In genomic region chr4:184625783-184626596, GRCh38 we compare ENCODE assay signal across 8 cellular contexts. TPM values are rescaled to one million over a fixed set of nuclear protein-coding genes. Genes with fewer than 3 reads are reported as not detected.
DNase-seq lines count a peak whose midpoint lies in the region; ATAC-seq and TF ChIP-seq lines count a peak whose summit lies in the region.
"Not testable (repeated sequence)": the region's sequence is repeated elsewhere in the genome, so short reads cannot be mapped to it uniquely, and the experiment has no call there.

No MANE protein-coding gene starts in this region.

- not testable (repeated sequence) for H2AFZ ChIP-seq in H9 (ENCODE audit: low read length)

- not testable (repeated sequence) for H3K27me3 ChIP-seq in CD4-positive, CD25-positive, alpha-beta regulatory T cell (ENCODE audit: control insufficient read depth, insufficient read depth, low read length); H9 (ENCODE audit: insufficient read depth, low read length); mesendoderm (ENCODE audit: insufficient read depth, low read length, poor library complexity)

- not testable (repeated sequence) for H3K9me3 ChIP-seq in CD4-positive, CD25-positive, alpha-beta regulatory T cell (ENCODE audit: control insufficient read depth in 2 of 2, low read length in 2 of 2); H9 (ENCODE audit: control insufficient read depth, low read depth, low read length)

- peak overlapping the region; percentile 86 for H3K18ac ChIP-seq in H9 (ENCODE audit: insufficient read length, low read depth, low read length)
- not testable (repeated sequence) for H3K18ac ChIP-seq in mesendoderm (ENCODE audit: low read length)

- not testable (repeated sequence) for H2BK5ac ChIP-seq in H9 (ENCODE audit: insufficient read length, low read length); mesendoderm (ENCODE audit: low read length)

- peak overlapping the region in 2 of 3 donors; percentile 65 to 83 for H3K27ac Mint-ChIP-seq in CD4-positive, CD25-positive, alpha-beta regulatory T cell
- peak overlapping the region; percentile 85 to 98 (median 95) for H3K27ac Mint-ChIP-seq in H9
- peak overlapping the region; percentile 10 for H3K27ac Mint-ChIP-seq in T-helper 2 cell treated with Interferon-gamma antibody and Interleukin-4, amounts not matched to agents 5 μg/mL and 100 μg/mL, for 36 hours
- H3K27ac Mint-ChIP-seq in activated T-cell treated with anti-CD3 and anti-CD28 coated beads, Interleukin-2, amount 50 U/mL, for 24 hours, result peak overlapping the region; percentile 84
- peak overlapping the region; percentile 82 for H3K27ac Mint-ChIP-seq in activated naive CD8-positive, alpha-beta T cell
- H3K27ac Mint-ChIP-seq in endothelial cell (ENCODE audit: unreplicated experiment), result not testable (repeated sequence)
- peak overlapping the region; percentile 91 for H3K27ac Mint-ChIP-seq in progenitor cell of endocrine pancreas

- not testable (repeated sequence) for H3K9ac ChIP-seq in H9 (ENCODE audit: extremely low read depth, insufficient read length, low read length); mesendoderm (ENCODE audit: low read length)

- H3K23me2 ChIP-seq in H9 (ENCODE audit: insufficient read length, low read depth, low read length, poor library complexity, severe bottlenecking), result not testable (repeated sequence)

- not testable (repeated sequence) for H4K8ac ChIP-seq in H9 (replicated peaks; ENCODE audit: insufficient read length, low read depth, low read length); mesendoderm (ENCODE audit: low read depth, low read length)

- H3K4me1 Mint-ChIP-seq in CD4-positive, CD25-positive, alpha-beta regulatory T cell, result peaks cover 17 to 35% (median 22%) of the 10 kb centered on the region in 4 donors
- peaks cover 47 to 58% of the 10 kb centered on the region in 2 experiments for H3K4me1 Mint-ChIP-seq in H9
- peaks cover 30% of the 10 kb centered on the region for H3K4me1 Mint-ChIP-seq in T-helper 2 cell treated with Interferon-gamma antibody and Interleukin-4, amounts not matched to agents 5 μg/mL and 100 μg/mL, for 36 hours (ENCODE audit: low read depth)
- H3K4me1 Mint-ChIP-seq in activated T-cell treated with anti-CD3 and anti-CD28 coated beads, Interleukin-2, amount 50 U/mL, for 24 hours (ENCODE audit: low read depth), result peaks cover 44% of the 10 kb centered on the region
- H3K4me1 Mint-ChIP-seq in activated naive CD8-positive, alpha-beta T cell (ENCODE audit: low read depth), result peaks cover 33% of the 10 kb centered on the region
- not testable (repeated sequence) for H3K4me1 Mint-ChIP-seq in endothelial cell (ENCODE audit: unreplicated experiment)
- H3K4me1 Mint-ChIP-seq in progenitor cell of endocrine pancreas (ENCODE audit: low read depth), result peaks cover 15% of the 10 kb centered on the region

- not testable (repeated sequence) for H3K79me2 ChIP-seq in H9 (ENCODE audit: insufficient read depth, low read length); mesendoderm (ENCODE audit: control insufficient read depth, insufficient read depth, low read length)

- peak overlapping the region; percentile 33 for H2AK5ac ChIP-seq in H9 (ENCODE audit: insufficient read length, low read length)
- not testable (repeated sequence) for H2AK5ac ChIP-seq in mesendoderm (ENCODE audit: low read length)

- H3K4me3 ChIP-seq in CD4-positive, CD25-positive, alpha-beta regulatory T cell (ENCODE audit: low read depth, low read length); mesendoderm (ENCODE audit: low read length): not testable (repeated sequence)

- H4K5ac ChIP-seq in H9 (ENCODE audit: insufficient read length, low read depth, low read length); mesendoderm (ENCODE audit: low read length): not testable (repeated sequence)

- peak in 1 of 3 donors; percentile 56 for DNase-seq in CD4-positive, CD25-positive, alpha-beta regulatory T cell
- DNase-seq in H9 (peak; percentile 49), mesendoderm (peak; percentile 84)
- DNase-seq in T-helper 2 cell treated with Interferon-gamma antibody and Interleukin-4, amounts not matched to agents 5 μg/mL and 100 μg/mL, for 36 hours (ENCODE audit: low spot score); activated T-cell treated with anti-CD3 and anti-CD28 coated beads, Interleukin-2, amount 50 U/mL, for 24 hours; endothelial cell (ENCODE audit: low spot score); progenitor cell of endocrine pancreas (ENCODE audit: low spot score, unreplicated experiment): not testable (repeated sequence)

- WGBS in H9 (ENCODE audit: extremely low coverage, insufficient read length, low lambda C conversion rate), result no CpG with 5 or more reads among the region's 11 CpGs
- WGBS in mesendoderm (ENCODE audit: extremely low coverage, insufficient coverage, low lambda C conversion rate), result no CpG with 5 or more reads among the region's 11 CpGs

- not testable (repeated sequence) for H2BK20ac ChIP-seq in H9 (ENCODE audit: low read depth, low read length, poor library complexity, severe bottlenecking)

- H3K27ac ChIP-seq in CD4-positive, CD25-positive, alpha-beta regulatory T cell (ENCODE audit: insufficient read depth, low read length, poor library complexity, severe bottlenecking), result not testable (repeated sequence)
- H3K27ac ChIP-seq in H9 (ENCODE audit: insufficient read length, low read depth, low read length) (peak overlapping the region; percentile 54), mesendoderm (ENCODE audit: low read depth, low read length) (peak overlapping the region; percentile 40)

- ATAC-seq in CD4-positive, CD25-positive, alpha-beta regulatory T cell (ENCODE audit: low read depth in 2 of 2), result not testable (repeated sequence)

- peak overlapping the region in 1 of 4 donors; percentile 33 for H3K4me3 Mint-ChIP-seq in CD4-positive, CD25-positive, alpha-beta regulatory T cell
- H3K4me3 Mint-ChIP-seq in H9 (peak overlapping the region in 1 of 2 experiments; percentile 28; a peak in 2 of 5 replicates), endothelial cell (ENCODE audit: unreplicated experiment) (peak overlapping the region; percentile 3)
- H3K4me3 Mint-ChIP-seq in T-helper 2 cell treated with Interferon-gamma antibody and Interleukin-4, amounts not matched to agents 5 μg/mL and 100 μg/mL, for 36 hours; progenitor cell of endocrine pancreas (ENCODE audit: low read depth): not testable (repeated sequence)
- H3K4me3 Mint-ChIP-seq in activated T-cell treated with anti-CD3 and anti-CD28 coated beads, Interleukin-2, amount 50 U/mL, for 24 hours, result peak overlapping the region; percentile 22
- H3K4me3 Mint-ChIP-seq in activated naive CD8-positive, alpha-beta T cell, result peak overlapping the region; percentile 15

- H2BK120ac ChIP-seq in H9 (ENCODE audit: low read depth, low read length, poor library complexity, severe bottlenecking); mesendoderm (ENCODE audit: low read depth, low read length): not testable (repeated sequence)

- H3K56ac ChIP-seq in H9 (ENCODE audit: insufficient read length, low read depth, low read length); mesendoderm (ENCODE audit: low read length): not testable (repeated sequence)

- peaks cover 53% of the 10 kb centered on the region for H3K36me3 Mint-ChIP-seq in CD4-positive, CD25-positive, alpha-beta regulatory T cell
- H3K36me3 Mint-ChIP-seq in H9 (ENCODE audit: insufficient read depth in 1 of 3, low read depth in 3 of 3) (peaks cover 58 to 73% (median 68%) of the 10 kb centered on the region in 3 experiments), endothelial cell (ENCODE audit: low read depth, unreplicated experiment) (peaks cover 39% of the 10 kb centered on the region), progenitor cell of endocrine pancreas (ENCODE audit: insufficient read depth) (peaks cover 41% of the 10 kb centered on the region)
- H3K36me3 Mint-ChIP-seq in T-helper 2 cell treated with Interferon-gamma antibody and Interleukin-4, amounts not matched to agents 5 μg/mL and 100 μg/mL, for 36 hours (ENCODE audit: low read depth), result peaks cover 66% of the 10 kb centered on the region
- H3K36me3 Mint-ChIP-seq in activated T-cell treated with anti-CD3 and anti-CD28 coated beads, Interleukin-2, amount 50 U/mL, for 24 hours (ENCODE audit: low read depth), result peaks cover 72% of the 10 kb centered on the region
- H3K36me3 Mint-ChIP-seq in activated naive CD8-positive, alpha-beta T cell, result peaks cover 24% of the 10 kb centered on the region

- peak overlapping the region; percentile 61 for H4K91ac ChIP-seq in H9 (ENCODE audit: insufficient read length, low read depth, low read length)

- H3K4ac ChIP-seq in H9 (ENCODE audit: low read depth, low read length); mesendoderm (ENCODE audit: low read depth, low read length): not testable (repeated sequence)

- H3K23ac ChIP-seq in H9 (ENCODE audit: insufficient read length, low read depth, low read length); mesendoderm (ENCODE audit: low read length): not testable (repeated sequence)

- H3K9me3 Mint-ChIP-seq in CD4-positive, CD25-positive, alpha-beta regulatory T cell; H9; T-helper 2 cell treated with Interferon-gamma antibody and Interleukin-4, amounts not matched to agents 5 μg/mL and 100 μg/mL, for 36 hours; activated T-cell treated with anti-CD3 and anti-CD28 coated beads, Interleukin-2, amount 50 U/mL, for 24 hours; activated naive CD8-positive, alpha-beta T cell (ENCODE audit: low read depth); endothelial cell (ENCODE audit: unreplicated experiment): not testable (repeated sequence)
- peaks cover 12% of the 10 kb centered on the region for H3K9me3 Mint-ChIP-seq in progenitor cell of endocrine pancreas (ENCODE audit: low read depth)

- H2BK15ac ChIP-seq in H9 (ENCODE audit: low read depth, low read length); mesendoderm (replicated peaks; ENCODE audit: low read depth): not testable (repeated sequence)

- H2BK12ac ChIP-seq in H9 (ENCODE audit: insufficient read length, low read depth, low read length), result not testable (repeated sequence)

- H3K4me2 ChIP-seq in H9 (ENCODE audit: insufficient read depth, insufficient read length, low read length); mesendoderm (ENCODE audit: low read length): not testable (repeated sequence)

- not testable (repeated sequence) for H3T11ph ChIP-seq in H9 (ENCODE audit: low read length)

- TF ChIP-seq CTCF in H9 (conservative IDR thresholded peaks at IDR 0.05); endothelial cell (IDR thresholded peaks at IDR 0.05; ENCODE audit: unreplicated experiment); progenitor cell of endocrine pancreas (IDR thresholded peaks at IDR 0.05; ENCODE audit: unreplicated experiment): not testable (repeated sequence)

- H4K20me1 ChIP-seq in H9 (ENCODE audit: control insufficient read depth, insufficient read depth, insufficient read length), result not testable (repeated sequence)

- H3K27me3 Mint-ChIP-seq in CD4-positive, CD25-positive, alpha-beta regulatory T cell; H9 (ENCODE audit: low read depth); T-helper 2 cell treated with Interferon-gamma antibody and Interleukin-4, amounts not matched to agents 5 μg/mL and 100 μg/mL, for 36 hours (ENCODE audit: low read depth); activated T-cell treated with anti-CD3 and anti-CD28 coated beads, Interleukin-2, amount 50 U/mL, for 24 hours; activated naive CD8-positive, alpha-beta T cell; endothelial cell (ENCODE audit: unreplicated experiment); progenitor cell of endocrine pancreas: not testable (repeated sequence)

- H3K14ac ChIP-seq in H9 (ENCODE audit: insufficient read depth, low read length), result not testable (repeated sequence)

- H3K36me3 ChIP-seq in CD4-positive, CD25-positive, alpha-beta regulatory T cell (ENCODE audit: control insufficient read depth, insufficient read depth, low read length), result peaks cover 47% of the 10 kb centered on the region
- H3K36me3 ChIP-seq in mesendoderm (ENCODE audit: control insufficient read depth, insufficient read depth, low read length), result not testable (repeated sequence)

- not testable (repeated sequence) for H3K79me1 ChIP-seq in H9 (ENCODE audit: insufficient read depth, low read depth, low read length, poor library complexity, severe bottlenecking); mesendoderm (ENCODE audit: low read length)

- not testable (repeated sequence) for H3K4me1 ChIP-seq in CD4-positive, CD25-positive, alpha-beta regulatory T cell (ENCODE audit: control insufficient read depth, insufficient read depth, low read length, poor library complexity, severe bottlenecking); H9 (ENCODE audit: insufficient read depth, low read length); mesendoderm (ENCODE audit: control insufficient read depth, low read depth, low read length)

RNA-seq across cellular contexts. Expression of gene CASP3, which starts 23.3 kb away (rescaled TPM):
- 26.1 TPM for total RNA-seq in CD4-positive, CD25-positive, alpha-beta regulatory T cell
- polyA plus RNA-seq in CD4-positive, CD25-positive, alpha-beta regulatory T cell, result 10 to 100 TPM; 11.5 to 19.3 (median 13.0) TPM
- total RNA-seq in H9 (2021) (107 and 110 TPM in 2 replicates), endothelial cell (ENCODE audit: unreplicated experiment) (53.2 TPM), progenitor cell of endocrine pancreas (29.6 and 33.9 TPM in 2 replicates)
- polyA plus RNA-seq in mesendoderm (2013, experiment 1 of 2), result 130 TPM
- polyA plus RNA-seq in mesendoderm (2013, experiment 2 of 2), result 135 TPM

RNA-seq across cellular contexts. Expression of gene PRIMPOL, which starts 23.5 kb away (rescaled TPM):
- 10.1 TPM for total RNA-seq in CD4-positive, CD25-positive, alpha-beta regulatory T cell
- polyA plus RNA-seq in CD4-positive, CD25-positive, alpha-beta regulatory T cell, result 10 to 100 TPM; 11.4 to 20.1 (median 17.0) TPM
- total RNA-seq in H9 (2021), result 4.9 and 6.3 TPM in 2 replicates
- 12.3 TPM for total RNA-seq in endothelial cell (ENCODE audit: unreplicated experiment)
- 3.7 TPM for polyA plus RNA-seq in mesendoderm (2013, experiment 1 of 2)
- polyA plus RNA-seq in mesendoderm (2013, experiment 2 of 2), result 3.7 TPM
- 17.4 and 19.0 TPM in 2 replicates for total RNA-seq in progenitor cell of endocrine pancreas
